ENCODE assay signal across 8 cellular contexts in genomic region chr2:25041928-25042320, GRCh38. TPM values are rescaled to one million over a fixed set of nuclear protein-coding genes. Genes with fewer than 3 reads are reported as not detected.
A peak's percentile ranks its signal among the peaks of the same experiment; 100 is the strongest.
DNase-seq lines count a peak whose midpoint lies in the region; ATAC-seq and TF ChIP-seq lines count a peak whose summit lies in the region.

TSS of gene EFR3B (plus strand) at chr2:25042076. CDS start at chr2:25042313, 237 bp downstream.

- H3K27me3 ChIP-seq in muscle layer of colon (ENCODE audit: control insufficient read depth in 1 of 2, insufficient read depth in 2 of 2, low read length in 2 of 2), result no peaks in the 10 kb centered on the region

- H3K27ac ChIP-seq in muscle layer of colon (ENCODE audit: low read depth, low read length), result peak within 1 kb of the TSS; percentile 61

- DNase-seq in DMS153 (lab: John Stamatoyannopoulos, UW) (peak; percentile 89), KBM-7 (peak; percentile 88)
- DNase-seq in activated T-cell treated with anti-CD3 and anti-CD28 coated beads, Interleukin-2, amount 50 U/mL, for 48 hours, result peak; percentile 86 to 90
- DNase-seq in stimulated activated CD8-positive, alpha-beta memory T cell treated with anti-CD3 and anti-CD28 coated beads, Interleukin-4, amount 100 ng/mL, for 48 hours, result peak; percentile 91

- H3K36me3 ChIP-seq in muscle layer of colon (ENCODE audit: insufficient read depth, low read length), result no peaks in the 10 kb centered on the region

- in situ Hi-C loops in KBM-7 (cut with MboI; ENCODE audit: low pct_unique_long_range_greater_than_20kb, low sequenced_read_pairs), result no loop called here

- no peaks in the 10 kb centered on the region for H3K9me3 ChIP-seq in muscle layer of colon (ENCODE audit: low read length)

- peak within 1 kb of the TSS; percentile 76 to 82 for H3K4me3 ChIP-seq in muscle layer of colon (ENCODE audit: low read depth in 1 of 2, low read length in 2 of 2)

- peak within 1 kb of the TSS; percentile 6 for H3K9ac ChIP-seq in muscle layer of colon (ENCODE audit: low read length)

- H3K4me1 ChIP-seq in muscle layer of colon (ENCODE audit: insufficient read depth, low read length), result peaks cover 17% of the 10 kb centered on the region

- ATAC-seq in GM21717 (IDR thresholded peaks at IDR 0.05; ENCODE audit: unreplicated experiment) (peak; percentile 80), esophagus mucosa (peak; percentile 99)

TF ChIP-seq in PFSK-1, 5 proteins besides CTCF, POLR2A, EP300 and RAD21:
- TF ChIP-seq TAF1 (IDR thresholded peaks at IDR 0.05; ENCODE audit: borderline replicate concordance, insufficient read depth, low read length) (no peak), POLR2AphosphoS5 (IDR thresholded peaks at IDR 0.05; ENCODE audit: low read depth, low read length) (peak; percentile 31), FOXP2 (optimal IDR thresholded peaks at IDR 0.05; ENCODE audit: borderline replicate concordance, extremely low read depth, extremely low read length, insufficient read depth) (peak; percentile 24), SIN3A (IDR thresholded peaks at IDR 0.05; ENCODE audit: borderline replicate concordance, insufficient read depth, low read length) (no peak)
- TF ChIP-seq, protein P1, sequence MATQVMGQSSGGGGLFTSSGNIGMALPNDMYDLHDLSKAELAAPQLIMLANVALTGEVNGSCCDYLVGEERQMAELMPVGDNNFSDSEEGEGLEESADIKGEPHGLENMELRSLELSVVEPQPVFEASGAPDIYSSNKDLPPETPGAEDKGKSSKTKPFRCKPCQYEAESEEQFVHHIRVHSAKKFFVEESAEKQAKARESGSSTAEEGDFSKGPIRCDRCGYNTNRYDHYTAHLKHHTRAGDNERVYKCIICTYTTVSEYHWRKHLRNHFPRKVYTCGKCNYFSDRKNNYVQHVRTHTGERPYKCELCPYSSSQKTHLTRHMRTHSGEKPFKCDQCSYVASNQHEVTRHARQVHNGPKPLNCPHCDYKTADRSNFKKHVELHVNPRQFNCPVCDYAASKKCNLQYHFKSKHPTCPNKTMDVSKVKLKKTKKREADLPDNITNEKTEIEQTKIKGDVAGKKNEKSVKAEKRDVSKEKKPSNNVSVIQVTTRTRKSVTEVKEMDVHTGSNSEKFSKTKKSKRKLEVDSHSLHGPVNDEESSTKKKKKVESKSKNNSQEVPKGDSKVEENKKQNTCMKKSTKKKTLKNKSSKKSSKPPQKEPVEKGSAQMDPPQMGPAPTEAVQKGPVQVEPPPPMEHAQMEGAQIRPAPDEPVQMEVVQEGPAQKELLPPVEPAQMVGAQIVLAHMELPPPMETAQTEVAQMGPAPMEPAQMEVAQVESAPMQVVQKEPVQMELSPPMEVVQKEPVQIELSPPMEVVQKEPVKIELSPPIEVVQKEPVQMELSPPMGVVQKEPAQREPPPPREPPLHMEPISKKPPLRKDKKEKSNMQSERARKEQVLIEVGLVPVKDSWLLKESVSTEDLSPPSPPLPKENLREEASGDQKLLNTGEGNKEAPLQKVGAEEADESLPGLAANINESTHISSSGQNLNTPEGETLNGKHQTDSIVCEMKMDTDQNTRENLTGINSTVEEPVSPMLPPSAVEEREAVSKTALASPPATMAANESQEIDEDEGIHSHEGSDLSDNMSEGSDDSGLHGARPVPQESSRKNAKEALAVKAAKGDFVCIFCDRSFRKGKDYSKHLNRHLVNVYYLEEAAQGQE (IDR thresholded peaks at IDR 0.05; ENCODE audit: insufficient read depth in 1 of 2, low read depth in 2 of 2, low read length in 2 of 2), result no peak

RNA-seq across cellular contexts. Expression of gene EFR3B, which starts in this region (rescaled TPM):
- polyA plus RNA-seq in PFSK-1 (2012; ENCODE audit: insufficient read length, low read depth), result 1.2 TPM
- 0.48 TPM for total RNA-seq in esophagus mucosa

Comparison
In these comparisons a context has a peak if more than half of its experiments do, and no peak if none do; other contexts are left out.
1. Peak in every context shown above with its lines: DNase-seq, ATAC-seq, H3K4me3 ChIP-seq and H3K27ac ChIP-seq.
2. Peak in ATAC-seq in esophagus mucosa; RNA of the gene not detected or under 1 TPM.